Comparison of ENCODE assay signal across 31 cellular contexts in genomic region chr12:106601548-106601947, GRCh38. TPM values are rescaled to one million over a fixed set of nuclear protein-coding genes. Genes with fewer than 3 reads are reported as not detected.
"Had no signal": no experiment of that assay in that cellular context is flagged by ENCODE, and none has a peak within 500 bp of the region (broad histone marks: within the 10 kb centered on the region; RNA-seq: fewer than 3 reads in every experiment).

No MANE protein-coding gene starts in this region.

- ATAC-seq: activated naive CD4-positive, alpha-beta T cell treated with anti-CD3 and anti-CD28 coated beads, Interleukin-2, amount 50 U/mL, for 72 hours; activated T-helper 17 cell treated with anti-CD3 and anti-CD28 coated beads, Interleukin-2, amount 50 U/mL, for 72 hours; heart right ventricle; left colon; naive thymus-derived CD8-positive, alpha-beta T cell; pancreas; psoas muscle; stimulated activated effector memory CD8-positive, alpha-beta T cell treated with anti-CD3 and anti-CD28 coated beads, Interleukin-12 subunit alpha, Interleukin-12 subunit beta, amount 100 ng/mL, for 72 hours; stimulated activated naive CD8-positive, alpha-beta T cell treated with anti-CD3 and anti-CD28 coated beads, Interleukin-15, amount 100 ng/mL, for 72 hours had no signal

- H3K4me3 Mint-ChIP-seq: activated T-cell treated with anti-CD3 and anti-CD28 coated beads, Interleukin-2, amount 50 U/mL, for 24 hours; activated T-helper 17 cell treated with anti-CD3 and anti-CD28 coated beads, Interleukin-2, amount 50 U/mL, for 72 hours; mesothelial cell of epicardium; naive thymus-derived CD8-positive, alpha-beta T cell; stimulated activated effector memory CD8-positive, alpha-beta T cell treated with anti-CD3 and anti-CD28 coated beads, Interleukin-12 subunit alpha, Interleukin-12 subunit beta, amount 100 ng/mL, for 72 hours; stimulated activated naive CD8-positive, alpha-beta T cell treated with anti-CD3 and anti-CD28 coated beads, Interleukin-15, amount 100 ng/mL, for 72 hours; WTC11 had no signal

- H3K36me3 ChIP-seq: ascending aorta, breast epithelium, colonic mucosa, heart right ventricle, pancreas, right atrium auricular region, suprapubic skin, tibial nerve had no signal

- H3K9me3 Mint-ChIP-seq: activated naive CD4-positive, alpha-beta T cell treated with anti-CD3 and anti-CD28 coated beads, Interleukin-2, amount 50 U/mL, for 72 hours; activated T-cell treated with anti-CD3 and anti-CD28 coated beads, Interleukin-2, amount 50 U/mL, for 24 hours; activated T-helper 17 cell treated with anti-CD3 and anti-CD28 coated beads, Interleukin-2, amount 50 U/mL, for 72 hours; mesothelial cell of epicardium; stimulated activated effector memory CD8-positive, alpha-beta T cell treated with anti-CD3 and anti-CD28 coated beads, Interleukin-12 subunit alpha, Interleukin-12 subunit beta, amount 100 ng/mL, for 72 hours; stimulated activated naive CD8-positive, alpha-beta T cell treated with anti-CD3 and anti-CD28 coated beads, Interleukin-15, amount 100 ng/mL, for 72 hours; WTC11 had no signal

- H3K27ac ChIP-seq: ascending aorta, breast epithelium, colonic mucosa, heart right ventricle, pancreas, psoas muscle, right atrium auricular region, suprapubic skin, tibial nerve had no signal

- H3K27ac Mint-ChIP-seq: activated naive CD4-positive, alpha-beta T cell treated with anti-CD3 and anti-CD28 coated beads, Interleukin-2, amount 50 U/mL, for 72 hours; activated T-cell treated with anti-CD3 and anti-CD28 coated beads, Interleukin-2, amount 50 U/mL, for 24 hours; activated T-helper 17 cell treated with anti-CD3 and anti-CD28 coated beads, Interleukin-2, amount 50 U/mL, for 72 hours; mesothelial cell of epicardium; stimulated activated effector memory CD8-positive, alpha-beta T cell treated with anti-CD3 and anti-CD28 coated beads, Interleukin-12 subunit alpha, Interleukin-12 subunit beta, amount 100 ng/mL, for 72 hours; WTC11 had no signal

- H3K36me3 Mint-ChIP-seq: activated naive CD4-positive, alpha-beta T cell treated with anti-CD3 and anti-CD28 coated beads, Interleukin-2, amount 50 U/mL, for 72 hours; mesothelial cell of epicardium; naive thymus-derived CD8-positive, alpha-beta T cell; stimulated activated effector memory CD8-positive, alpha-beta T cell treated with anti-CD3 and anti-CD28 coated beads, Interleukin-12 subunit alpha, Interleukin-12 subunit beta, amount 100 ng/mL, for 72 hours; WTC11 had no signal

- H3K4me1 ChIP-seq: ascending aorta, breast epithelium, colonic mucosa, heart right ventricle, pancreas, psoas muscle, right atrium auricular region, suprapubic skin had no signal

- FAIRE-seq: endometrium, keratinocyte, pancreas, urothelium cell line had no signal

- H3K27me3 Mint-ChIP-seq: activated T-cell treated with anti-CD3 and anti-CD28 coated beads, Interleukin-2, amount 50 U/mL, for 24 hours had no signal

- H3K27me3 ChIP-seq: ascending aorta, colonic mucosa, pancreas, right atrium auricular region, tibial nerve had no signal

- H3K9me3 ChIP-seq: ascending aorta, breast epithelium, colonic mucosa, heart right ventricle, pancreas, psoas muscle, right atrium auricular region, suprapubic skin, tibial nerve had no signal

- H3K4me1 Mint-ChIP-seq: activated T-helper 17 cell treated with anti-CD3 and anti-CD28 coated beads, Interleukin-2, amount 50 U/mL, for 72 hours; mesothelial cell of epicardium; stimulated activated effector memory CD8-positive, alpha-beta T cell treated with anti-CD3 and anti-CD28 coated beads, Interleukin-12 subunit alpha, Interleukin-12 subunit beta, amount 100 ng/mL, for 72 hours had no signal

- DNase-seq: activated CD8-positive, alpha-beta memory T cell treated with anti-CD3 and anti-CD28 coated beads for 24 hours; activated CD8-positive, alpha-beta memory T cell treated with anti-CD3 and anti-CD28 coated beads, Interleukin-2, amount 50 U/mL, for 4 hours; activated T-cell treated with anti-CD3 and anti-CD28 coated beads, Interleukin-2, amount 50 U/mL, for 24 hours; colonic mucosa; dorsolateral prefrontal cortex; heart right ventricle; left colon; naive thymus-derived CD8-positive, alpha-beta T cell; pancreas; psoas muscle; stimulated activated CD4-positive, alpha-beta T cell treated with anti-CD3 and anti-CD28 coated beads, Interleukin-12 subunit alpha, Interleukin-12 subunit beta, amount 100 ng/mL, for 4 hours; stimulated activated CD4-positive, alpha-beta T cell treated with anti-CD3 and anti-CD28 coated beads, Interleukin-1b, Interleukin-23, amount 100 ng/mL, for 48 hours; stimulated activated naive CD8-positive, alpha-beta T cell treated with anti-CD3 and anti-CD28 coated beads, Interleukin-15, amount 100 ng/mL, for 72 hours; T1000 had no signal

- H3K4me3 ChIP-seq: ascending aorta, breast epithelium, colonic mucosa, dorsolateral prefrontal cortex, heart right ventricle, lung, pancreas, psoas muscle, right atrium auricular region, suprapubic skin, tibial nerve had no signal

RNA-seq across cellular contexts. Expression of gene RFX4, which starts 18.7 kb away (rescaled TPM):
- total RNA-seq: activated naive CD4-positive, alpha-beta T cell treated with anti-CD3 and anti-CD28 coated beads, Interleukin-2, amount 50 U/mL, for 72 hours; activated T-helper 17 cell treated with anti-CD3 and anti-CD28 coated beads, Interleukin-2, amount 50 U/mL, for 72 hours; ascending aorta; colonic mucosa; epithelial cell of proximal tubule; fibroblast of villous mesenchyme; lung; mesothelial cell of epicardium; naive thymus-derived CD8-positive, alpha-beta T cell; right atrium auricular region; suprapubic skin; T-helper 1 cell treated with Interleukin-12 subunit alpha and Interleukin-12 subunit beta and Interleukin-4 antibody, amounts not matched to agents 30 ng/mL and 1 ng/mL, for 36 hours; tibial nerve had no signal
- polyA plus RNA-seq: keratinocyte; lung; naive thymus-derived CD8-positive, alpha-beta T cell; psoas muscle had no signal
